In genomic region chr3:179045719-179046402, GRCh38 we compare ENCODE assay signal across 11 cellular contexts. TPM values are rescaled to one million over a fixed set of nuclear protein-coding genes. Genes with fewer than 3 reads are reported as not detected.
DNase-seq lines count a peak whose midpoint lies in the region; ATAC-seq and TF ChIP-seq lines count a peak whose summit lies in the region.
"Had no signal": no experiment of that assay in that cellular context is flagged by ENCODE, and none has a peak within 500 bp of the region (broad histone marks: within the 10 kb centered on the region; RNA-seq: fewer than 3 reads in every experiment).

No MANE protein-coding gene starts in this region.

- H3K4me3 ChIP-seq in heart right ventricle (no peak overlapping the region), SJCRH30 (no peak overlapping the region), lower leg skin (ENCODE audit: low read depth, poor library complexity, severe bottlenecking) (no peak overlapping the region)
- H3K4me3 ChIP-seq: right atrium auricular region had no signal

- no peak overlapping the region for H3K4me3 Mint-ChIP-seq in activated naive CD4-positive, alpha-beta T cell treated with anti-CD3 and anti-CD28 coated beads for 36 hours
- H3K4me3 Mint-ChIP-seq: activated naive CD4-positive, alpha-beta T cell treated with anti-CD3 and anti-CD28 coated beads, Interleukin-2, amount 10 ng/mL, durations not matched to agents 7 days and 5 days had no signal

- WGBS in heart right ventricle, 2 donors, result 57 to 59% methylated on average over 1 of the region's 1 CpG
- 65 to 71% methylated on average over 1 of the region's 1 CpG for WGBS in lower leg skin, 2 donors

- H3K27me3 Mint-ChIP-seq in activated naive CD4-positive, alpha-beta T cell treated with anti-CD3 and anti-CD28 coated beads for 36 hours (ENCODE audit: low read depth), result no peaks in the 10 kb centered on the region
- H3K27me3 Mint-ChIP-seq: activated naive CD4-positive, alpha-beta T cell treated with anti-CD3 and anti-CD28 coated beads, Interleukin-2, amount 10 ng/mL, durations not matched to agents 7 days and 5 days had no signal

- peaks cover 57% of the 10 kb centered on the region for H3K4me1 Mint-ChIP-seq in activated naive CD4-positive, alpha-beta T cell treated with anti-CD3 and anti-CD28 coated beads for 36 hours (ENCODE audit: low read depth)

- TF ChIP-seq CTCF in heart right ventricle (IDR thresholded peaks at IDR 0.05) (no peak), lower leg skin (IDR thresholded peaks at IDR 0.05) (no peak)

- intact Hi-C loops in left ventricle myocardium superior (cut with micrococcal nuclease), result no loop called here
- intact Hi-C loops in heart right ventricle (cut with DNase I), result no loop called here
- intact Hi-C loops in activated naive CD4-positive, alpha-beta T cell treated with anti-CD3 and anti-CD28 coated beads for 36 hours (cut with micrococcal nuclease), result no loop called here
- intact Hi-C loops in lower leg skin (cut with DNase I; ENCODE audit: low total_unique reads), result no loop called here

- H3K27me3 ChIP-seq in heart right ventricle, result no peaks in the 10 kb centered on the region
- H3K27me3 ChIP-seq in SJCRH30, result no peaks in the 10 kb centered on the region
- H3K27me3 ChIP-seq: right atrium auricular region had no signal

- no peak for DNase-seq in left ventricle myocardium superior
- no peak for DNase-seq in heart right ventricle
- DNase-seq in SJCRH30, result peak in 1 of 2 experiments; percentile 14
- no peak for DNase-seq in GOT3 (lab: John Stamatoyannopoulos, UW)
- DNase-seq in substantia nigra (lab: John Stamatoyannopoulos, UW), result no peak
- no peak for DNase-seq in activated naive CD4-positive, alpha-beta T cell treated with anti-CD3 and anti-CD28 coated beads for 36 hours
- no peak for DNase-seq in lower leg skin (ENCODE audit: low spot score in 2 of 2)
- DNase-seq: activated naive CD4-positive, alpha-beta T cell treated with anti-CD3 and anti-CD28 coated beads, Interleukin-2, amount 10 ng/mL, durations not matched to agents 7 days and 5 days had no signal

- peaks cover 37% of the 10 kb centered on the region for H3K36me3 Mint-ChIP-seq in activated naive CD4-positive, alpha-beta T cell treated with anti-CD3 and anti-CD28 coated beads for 36 hours (ENCODE audit: low read depth)

- ATAC-seq in left ventricle myocardium superior (peak; percentile 51), heart right ventricle (no peak), HG02943 (IDR thresholded peaks at IDR 0.05; ENCODE audit: low read depth, unreplicated experiment) (peak; percentile 39)

- H3K4me1 ChIP-seq in heart right ventricle, result peaks cover 0 to 17% (median 10%) of the 10 kb centered on the region in 9 donors
- peaks cover 16% of the 10 kb centered on the region for H3K4me1 ChIP-seq in SJCRH30

- CTCF ChIA-PET in activated naive CD4-positive, alpha-beta T cell treated with anti-CD3 and anti-CD28 coated beads for 36 hours (lab: Charles Lee), result interaction anchor here (0.7 kb wide), 2 partner anchors 9 kb away, joined by 3 read pairs; no protein-coding TSS in a partner anchor

- no peak for TF ChIP-seq POLR2A in lower leg skin (IDR thresholded peaks at IDR 0.05)

- peaks cover 28% of the 10 kb centered on the region for H3K9me3 Mint-ChIP-seq in activated naive CD4-positive, alpha-beta T cell treated with anti-CD3 and anti-CD28 coated beads for 36 hours

- H3K27ac ChIP-seq in heart right ventricle, result no peak overlapping the region
- H3K27ac ChIP-seq in SJCRH30, result peak overlapping the region; percentile 66
- no peak overlapping the region for H3K27ac ChIP-seq in substantia nigra (ENCODE audit: low read depth, low read length, poor library complexity, severe bottlenecking)
- H3K27ac ChIP-seq: C4-2B, right atrium auricular region had no signal

- H3K36me3 ChIP-seq in heart right ventricle (no peaks in the 10 kb centered on the region), SJCRH30 (no peaks in the 10 kb centered on the region)
- H3K36me3 ChIP-seq: right atrium auricular region had no signal

- H3K9me3 ChIP-seq in heart right ventricle (peaks cover 0 to 7% (median 0%) of the 10 kb centered on the region in 11 donors), SJCRH30 (replicated peaks) (no peaks in the 10 kb centered on the region; the same call in 1 of the 2 replicates)
- H3K9me3 ChIP-seq: right atrium auricular region had no signal

- H3K27ac Mint-ChIP-seq in activated naive CD4-positive, alpha-beta T cell treated with anti-CD3 and anti-CD28 coated beads for 36 hours, result no peak overlapping the region
- H3K27ac Mint-ChIP-seq: activated naive CD4-positive, alpha-beta T cell treated with anti-CD3 and anti-CD28 coated beads, Interleukin-2, amount 10 ng/mL, durations not matched to agents 7 days and 5 days had no signal

RNA-seq across cellular contexts. Expression of gene ZMAT3, which starts 25.7 kb away (rescaled TPM):
- 12.4 TPM for total RNA-seq in left ventricle myocardium superior
- 10 to 100 TPM; 10.1 to 18.2 (median 13.1) TPM for total RNA-seq in heart right ventricle
- 1 to 10 TPM; 1.8 to 2.1 TPM for polyA plus RNA-seq in heart right ventricle
- total RNA-seq in SJCRH30 (2014; rRNA removed; shearing (Covaris generic)), result 6.9 and 7.1 TPM in 2 replicates
- total RNA-seq in activated naive CD4-positive, alpha-beta T cell treated with anti-CD3 and anti-CD28 coated beads for 36 hours, result 10 to 100 TPM; 26.9 to 28.3 TPM
- 10 to 100 TPM in 2 of 4 donors, 1 to 10 TPM in 2; 6.3 to 11.2 (median 10.2) TPM for total RNA-seq in lower leg skin

Comparison
In these comparisons a context has a peak if more than half of its experiments do, and no peak if none do; other contexts are left out.
1. ATAC-seq: peak in left ventricle myocardium superior (single experiment) and HG02943 (single experiment); none in heart right ventricle (0 of 8).